In genomic region chr20:62302341-62303048, GRCh38 we compare ENCODE assay signal across 8 cellular contexts. TPM values are rescaled to one million over a fixed set of nuclear protein-coding genes. Genes with fewer than 3 reads are reported as not detected.
DNase-seq lines count a peak whose midpoint lies in the region; ATAC-seq and TF ChIP-seq lines count a peak whose summit lies in the region.

ADRM1 (plus strand) TSS chr20:62302997; CDS start chr20:62303569, 572 bp downstream.

- peak within 1 kb of the TSS; percentile 93 for H3K4me2 ChIP-seq in SK-N-SH

- H3K9me3 Mint-ChIP-seq in activated naive CD4-positive, alpha-beta T cell treated with anti-CD3 and anti-CD28 coated beads, Interleukin-2, amount 50 U/mL, for 24 hours, result no peaks in the 10 kb centered on the region

- H3K4me1 Mint-ChIP-seq in activated naive CD4-positive, alpha-beta T cell treated with anti-CD3 and anti-CD28 coated beads, Interleukin-2, amount 50 U/mL, for 24 hours, result peaks cover 21% of the 10 kb centered on the region

- H3K27ac ChIP-seq in SK-N-SH (ENCODE audit: low read depth in 2 of 2, low read length in 1 of 2) (peak within 1 kb of the TSS; percentile 80 to 94), testis (peak within 1 kb of the TSS; percentile 89 to 97)

- WGBS in SK-N-SH (ENCODE audit: low lambda C conversion rate), result 1% methylated on average over 41 of the region's 79 CpGs
- WGBS in testis, 2 donors, result 1% methylated on average over 24 to 54 of the region's 79 CpGs

- TF ChIP-seq EP300 in SK-N-SH (IDR thresholded peaks at IDR 0.05; ENCODE audit: borderline replicate concordance in 1 of 2, low read depth in 1 of 2, low read length in 1 of 2), result peak in 1 of 2 experiments; percentile 66; a peak in 1 of 4 replicates

- H3K4me1 ChIP-seq in SK-N-SH (ENCODE audit: control insufficient read depth in 1 of 2, insufficient read depth in 2 of 2, low read depth in 1 of 2, low read length in 1 of 2), result peaks cover 7 to 26% of the 10 kb centered on the region in 2 experiments; a peak in 2 of 4 replicates
- peaks cover 39% of the 10 kb centered on the region for H3K4me1 ChIP-seq in testis

- TF ChIP-seq POLR2A in testis (IDR thresholded peaks at IDR 0.05), result no peak

- no peaks in the 10 kb centered on the region for H3K27me3 Mint-ChIP-seq in activated naive CD4-positive, alpha-beta T cell treated with anti-CD3 and anti-CD28 coated beads, Interleukin-2, amount 50 U/mL, for 24 hours

- peak within 1 kb of the TSS; percentile 100 for H3K27ac Mint-ChIP-seq in activated naive CD4-positive, alpha-beta T cell treated with anti-CD3 and anti-CD28 coated beads, Interleukin-2, amount 50 U/mL, for 24 hours

- peak within 1 kb of the TSS; percentile 97 for H3K4me3 Mint-ChIP-seq in activated naive CD4-positive, alpha-beta T cell treated with anti-CD3 and anti-CD28 coated beads, Interleukin-2, amount 50 U/mL, for 24 hours

- DNase-seq in GM10248 (ENCODE audit: extremely low spot score) (peak; percentile 99), NCI-H1048 (lab: John Stamatoyannopoulos, UW) (peak; percentile 82), SK-N-SH (peak; percentile 99), glomerular endothelial cell (ENCODE audit: extremely low read depth, low read depth, low spot score) (peak; percentile 37), omental fat pad (ENCODE audit: low spot score) (peak; percentile 86), testis (peak; percentile 96)

- POLR2A ChIA-PET in GM10248 (lab: Yijun Ruan, JAX), result no interaction called here
- POLR2A ChIA-PET in SK-N-SH (lab: Yijun Ruan, JAX), result interaction anchor here (0.5 to 0.7 kb wide), 2 partner anchors 83 to 85 kb away, joined by 3 read pairs; partner anchors contain the start of gene RPS21

- H3F3A ChIP-seq in SK-N-SH (replicated peaks; ENCODE audit: insufficient read depth), result peaks cover 12% of the 10 kb centered on the region

- intact Hi-C loops in testis (cut with DNase I; ENCODE audit: low total_unique reads), result loop anchor here (5.0 kb wide), 1 partner anchor 80 kb away; no protein-coding TSS in a partner anchor

- H3K9ac ChIP-seq in SK-N-SH, result peak within 1 kb of the TSS; percentile 81

- H3K4me3 ChIP-seq in SK-N-SH (ENCODE audit: low read depth in 2 of 2, low read length in 1 of 2) (peak within 1 kb of the TSS; percentile 96 to 97), testis (peak within 1 kb of the TSS; percentile 71 to 95)

- TF ChIP-seq RAD21 in SK-N-SH (IDR thresholded peaks at IDR 0.05; ENCODE audit: low read length), result peak; percentile 43

- peaks cover 5% of the 10 kb centered on the region for H3K36me3 Mint-ChIP-seq in activated naive CD4-positive, alpha-beta T cell treated with anti-CD3 and anti-CD28 coated beads, Interleukin-2, amount 50 U/mL, for 24 hours

- H3K79me2 ChIP-seq in SK-N-SH (ENCODE audit: insufficient read depth), result peaks cover 44% of the 10 kb centered on the region

- ATAC-seq in HG02571 (IDR thresholded peaks at IDR 0.05; ENCODE audit: unreplicated experiment), result peak; percentile 80
- ATAC-seq in omental fat pad (ENCODE audit: low FRiP score), result peak; percentile 90

- CTCF ChIA-PET in GM10248 (lab: Yijun Ruan, JAX), result interaction anchor here (0.7 to 5.0 kb wide), 23 partner anchors 8 to 491 kb away, joined by 3 to 40 read pairs (median 3); partner anchors contain the start of gene RPS21
- CTCF ChIA-PET in SK-N-SH (lab: Yijun Ruan, JAX), result interaction anchor here (0.6 to 3.1 kb wide), 21 partner anchors 12 to 155 kb away, joined by 3 to 25 read pairs (median 5); partner anchors contain the start of genes LAMA5 and RPS21

- H3K9me2 ChIP-seq in SK-N-SH, result no peaks in the 10 kb centered on the region

- H3K27me3 ChIP-seq in SK-N-SH (ENCODE audit: insufficient read depth) (no peaks in the 10 kb centered on the region), testis (no peaks in the 10 kb centered on the region)

- H4K20me1 ChIP-seq in SK-N-SH (ENCODE audit: insufficient read depth), result peaks cover 41% of the 10 kb centered on the region

- TF ChIP-seq CTCF in GM10248 (IDR thresholded peaks at IDR 0.05; ENCODE audit: control extremely low read depth, extremely low read depth, low read depth, missing control alignments) (peak; percentile 87), SK-N-SH (IDR thresholded peaks at IDR 0.05) (peak; percentile 82), omental fat pad (IDR thresholded peaks at IDR 0.05) (peak in 2 of 3 donors; percentile 77 to 97), testis (IDR thresholded peaks at IDR 0.05) (peak; percentile 95 to 98 (median 97))

- no peaks in the 10 kb centered on the region for H3K9me3 ChIP-seq in SK-N-SH
- no peaks in the 10 kb centered on the region for H3K9me3 ChIP-seq in testis

- peaks cover 5 to 39% of the 10 kb centered on the region in 2 experiments for H3K36me3 ChIP-seq in SK-N-SH (replicated peaks in 1 of 2; ENCODE audit: control insufficient read depth in 1 of 2, insufficient read depth in 2 of 2, low read length in 1 of 2)
- H3K36me3 ChIP-seq in testis (ENCODE audit: low read depth, missing control alignments), result no peaks in the 10 kb centered on the region

- peak within 1 kb of the TSS; percentile 85; the same call in 1 of the 2 replicates for H2AFZ ChIP-seq in SK-N-SH (ENCODE audit: low read depth)

TF ChIP-seq in SK-N-SH, 30 proteins besides CTCF, POLR2A, EP300 and RAD21 (continues in another document):
- TF ChIP-seq, protein P1, sequence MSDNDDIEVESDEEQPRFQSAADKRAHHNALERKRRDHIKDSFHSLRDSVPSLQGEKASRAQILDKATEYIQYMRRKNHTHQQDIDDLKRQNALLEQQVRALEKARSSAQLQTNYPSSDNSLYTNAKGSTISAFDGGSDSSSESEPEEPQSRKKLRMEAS (IDR thresholded peaks at IDR 0.05; ENCODE audit: low read depth), result peak; percentile 68
- peak; percentile 65 for TF ChIP-seq MXI1 (IDR thresholded peaks at IDR 0.05; ENCODE audit: low read depth, low read length)
- no peak for TF ChIP-seq FOXM1 (IDR thresholded peaks at IDR 0.05; ENCODE audit: low read depth)
- TF ChIP-seq CHD2 (IDR thresholded peaks at IDR 0.05; ENCODE audit: low read length, partially characterized antibody), result peak; percentile 76
- TF ChIP-seq RCOR1 (IDR thresholded peaks at IDR 0.05; ENCODE audit: low read length), result peak; percentile 10; the same call in 1 of the 2 replicates
- no peak for TF ChIP-seq TEAD4 (IDR thresholded peaks at IDR 0.05; ENCODE audit: borderline replicate concordance, insufficient read depth)
- no peak for TF ChIP-seq REST (IDR thresholded peaks at IDR 0.05; ENCODE audit: low read depth, low read length)
- TF ChIP-seq FOXJ3 (CRISPR knock-in tag; IDR thresholded peaks at IDR 0.05), result no peak
- TF ChIP-seq NFIC (IDR thresholded peaks at IDR 0.05; ENCODE audit: borderline replicate concordance), result no peak
- TF ChIP-seq RFX5 (IDR thresholded peaks at IDR 0.05; ENCODE audit: low read length), result no peak
- no peak; the same call in 1 of the 2 replicates for TF ChIP-seq SMC3 (IDR thresholded peaks at IDR 0.05; ENCODE audit: low read depth, low read length)
- peak; percentile 34; the same call in 1 of the 2 replicates for TF ChIP-seq NRF1 (IDR thresholded peaks at IDR 0.05; ENCODE audit: low read depth, low read length)
- TF ChIP-seq SIN3A (IDR thresholded peaks at IDR 0.05; ENCODE audit: borderline replicate concordance, low read depth, low read length), result peak; percentile 82; the same call in 1 of the 2 replicates
- no peak for TF ChIP-seq MEF2A (IDR thresholded peaks at IDR 0.05; ENCODE audit: borderline replicate concordance, low read depth)
- TF ChIP-seq IRF3 (IDR thresholded peaks at IDR 0.05; ENCODE audit: low read depth, low read length), result peak; percentile 64
- TF ChIP-seq EZH2phosphoT487 (IDR thresholded peaks at IDR 0.05; ENCODE audit: borderline replicate concordance, low read depth), result no peak
- TF ChIP-seq TAF1 (IDR thresholded peaks at IDR 0.05; ENCODE audit: borderline replicate concordance, low read depth, low read length), result peak; percentile 62; the same call in 1 of the 2 replicates

RNA-seq across cellular contexts. Expression of gene ADRM1, which starts in this region (rescaled TPM):
- polyA plus RNA-seq in SK-N-SH (2012; rRNA removed) (137 and 142 TPM in 2 replicates), testis (ENCODE audit: insufficient read depth, low read depth, low replicate concordance) (191 TPM)
- polyA plus RNA-seq in SK-N-SH (2012; cell fraction: cytosol; rRNA removed), result 77.3 and 106 TPM in 2 replicates
- polyA plus RNA-seq in SK-N-SH (2012; cell fraction: nucleus; rRNA removed), result 122 and 167 TPM in 2 replicates
- total RNA-seq in glomerular endothelial cell (197 and 227 TPM in 2 replicates), omental fat pad (100 to 1,000 TPM in 3 of 4 donors, 10 to 100 TPM in 1; 97.7 to 164 (median 111) TPM), testis (100 to 1,000 TPM; 283 to 286 TPM)

Comparison
In these comparisons a context has a peak if more than half of its experiments do, and no peak if none do; other contexts are left out.
1. Peak in every context shown above with its lines: DNase-seq, ATAC-seq, H3K4me3 ChIP-seq and H3K27ac ChIP-seq.
2. DNase-seq: peak in every context shown above with its lines; median percentile 99 in GM10248; 99 in SK-N-SH; 96 in testis; 86 in omental fat pad; 82 in NCI-H1048; 37 in glomerular endothelial cell.